In the genomic region with DNA sequence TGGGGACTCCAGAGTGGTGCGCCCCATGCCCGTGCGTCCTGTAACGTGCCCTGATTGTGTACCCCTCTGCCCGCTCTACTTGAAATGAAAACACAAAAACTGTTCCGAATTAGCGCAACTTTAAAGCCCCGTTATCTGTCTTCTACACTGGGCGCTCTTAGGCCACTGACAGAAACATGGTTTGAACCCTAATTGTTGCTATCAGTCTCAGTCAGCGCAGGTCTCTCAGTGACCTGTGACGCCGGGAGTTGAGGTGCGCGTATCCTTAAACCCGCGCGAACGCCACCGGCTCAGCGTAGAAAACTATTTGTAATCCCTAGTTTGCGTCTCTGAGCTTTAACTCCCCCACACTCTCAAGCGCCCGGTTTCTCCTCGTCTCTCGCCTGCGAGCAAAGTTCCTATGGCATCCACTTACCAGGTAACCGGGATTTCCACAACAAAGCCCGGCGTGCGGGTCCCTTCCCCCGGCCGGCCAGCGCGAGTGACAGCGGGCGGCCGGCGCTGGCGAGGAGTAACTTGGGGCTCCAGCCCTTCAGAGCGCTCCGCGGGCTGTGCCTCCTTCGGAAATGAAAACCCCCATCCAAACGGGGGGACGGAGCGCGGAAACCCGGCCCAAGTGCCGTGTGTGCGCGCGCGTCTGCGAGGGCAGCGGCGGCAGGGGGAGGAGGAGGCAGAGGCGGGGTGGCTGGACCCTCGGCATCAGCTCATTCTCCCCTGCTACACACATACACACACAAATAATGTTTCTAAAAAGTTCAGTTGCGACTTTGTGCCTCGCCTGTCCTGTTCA, we compare ENCODE assay signal across 9 cellular contexts. TPM values are rescaled to one million over a fixed set of nuclear protein-coding genes. Genes with fewer than 3 reads are reported as not detected.
A peak's percentile ranks its signal among the peaks of the same experiment; 100 is the strongest.
DNase-seq lines count a peak whose midpoint lies in the region; ATAC-seq and TF ChIP-seq lines count a peak whose summit lies in the region.
"Had no signal": no experiment of that assay in that cellular context is flagged by ENCODE, and none has a peak within 500 bp of the region (broad histone marks: within the 10 kb centered on the region; RNA-seq: fewer than 3 reads in every experiment).

No MANE protein-coding gene starts in this region.

- DNase-seq in DMS114 treated with DMSO at 0.1 percent for 48 hours (lab: John Stamatoyannopoulos, UW; ENCODE audit: unreplicated experiment) (peak; percentile 2), left ventricle myocardium inferior (peak; percentile 24), posterior cingulate gyrus (peak in 6 of 10 donors; percentile 9 to 82 (median 52)), RKO (ENCODE audit: low spot score) (no peak)
- peak; percentile 46 for DNase-seq in activated naive CD4-positive, alpha-beta T cell treated with anti-CD3 and anti-CD28 coated beads, Interleukin-2, amount 10 ng/mL, durations not matched to agents 7 days and 5 days

- peaks cover 17% of the 10 kb centered on the region for H3K4me1 Mint-ChIP-seq in activated naive CD4-positive, alpha-beta T cell treated with anti-CD3 and anti-CD28 coated beads, Interleukin-2, amount 10 ng/mL, durations not matched to agents 7 days and 5 days

- H3K36me3 Mint-ChIP-seq in activated naive CD4-positive, alpha-beta T cell treated with anti-CD3 and anti-CD28 coated beads, Interleukin-2, amount 10 ng/mL, durations not matched to agents 7 days and 5 days: no peaks in the 10 kb centered on the region

- H3K4me1 ChIP-seq in KMS-11 (ENCODE audit: low read depth, poor library complexity, severe bottlenecking) (peaks cover 6% of the 10 kb centered on the region), left ventricle myocardium inferior (peaks cover 35% of the 10 kb centered on the region)

- H3K36me3 ChIP-seq in KMS-11 (ENCODE audit: insufficient read depth): no peaks in the 10 kb centered on the region
- no peaks in the 10 kb centered on the region for H3K36me3 ChIP-seq in left ventricle myocardium inferior

- peak overlapping the region; percentile 79 for H3K4me3 Mint-ChIP-seq in activated naive CD4-positive, alpha-beta T cell treated with anti-CD3 and anti-CD28 coated beads, Interleukin-2, amount 10 ng/mL, durations not matched to agents 7 days and 5 days

- peak overlapping the region; percentile 84; the same call in 1 of the 2 replicates for H3K4me2 ChIP-seq in KMS-11

- H3K27me3 Mint-ChIP-seq in activated naive CD4-positive, alpha-beta T cell treated with anti-CD3 and anti-CD28 coated beads, Interleukin-2, amount 10 ng/mL, durations not matched to agents 7 days and 5 days: peaks cover 66% of the 10 kb centered on the region

- no peak overlapping the region for H3K27ac Mint-ChIP-seq in activated naive CD4-positive, alpha-beta T cell treated with anti-CD3 and anti-CD28 coated beads, Interleukin-2, amount 10 ng/mL, durations not matched to agents 7 days and 5 days

- no peaks in the 10 kb centered on the region for H4K20me1 ChIP-seq in KMS-11 (ENCODE audit: insufficient read depth)

- H3K9me3 Mint-ChIP-seq in activated naive CD4-positive, alpha-beta T cell treated with anti-CD3 and anti-CD28 coated beads, Interleukin-2, amount 10 ng/mL, durations not matched to agents 7 days and 5 days: no peaks in the 10 kb centered on the region

- H3K4me3 ChIP-seq in KMS-11 (IDR thresholded peaks at IDR 0.05; ENCODE audit: insufficient read depth, low read depth, low read length) (no peak overlapping the region), left ventricle myocardium inferior (peak overlapping the region; percentile 80)
- H3K4me3 ChIP-seq: K562 had no signal

- H3K27me3 ChIP-seq in KMS-11 (ENCODE audit: insufficient read depth, low read depth): peaks cover 3% of the 10 kb centered on the region; the same call in 1 of the 2 replicates
- peaks cover 7% of the 10 kb centered on the region for H3K27me3 ChIP-seq in left ventricle myocardium inferior (ENCODE audit: low read depth)

- no peak for TF ChIP-seq CTCF in KMS-11 (conservative IDR thresholded peaks at IDR 0.05; ENCODE audit: low read depth, low read length)
- TF ChIP-seq CTCF in left ventricle myocardium inferior (IDR thresholded peaks at IDR 0.05; ENCODE audit: borderline replicate concordance): no peak

- H3K79me2 ChIP-seq in KMS-11 (ENCODE audit: insufficient read depth, low read depth): no peaks in the 10 kb centered on the region

- ATAC-seq in HG02763 (IDR thresholded peaks at IDR 0.05; ENCODE audit: unreplicated experiment) (no peak), HG03108 (IDR thresholded peaks at IDR 0.05; ENCODE audit: unreplicated experiment) (no peak)
- ATAC-seq: K562 had no signal

- intact Hi-C loops in left ventricle myocardium inferior (cut with micrococcal nuclease): no loop called here
- intact Hi-C loops in posterior cingulate gyrus (cut with DNase I): no loop called here

- no peaks in the 10 kb centered on the region for H3K9me3 ChIP-seq in left ventricle myocardium inferior (replicated peaks)

- CTCF ChIA-PET in activated naive CD4-positive, alpha-beta T cell treated with anti-CD3 and anti-CD28 coated beads, Interleukin-2, amount 10 ng/mL, durations not matched to agents 7 days and 5 days (lab: Charles Lee): no interaction called here

- H3K27ac ChIP-seq in KMS-11 (no peak overlapping the region), left ventricle myocardium inferior (replicated peaks) (peak overlapping the region; percentile 85)

- no peak overlapping the region for H3K9ac ChIP-seq in KMS-11

- H2AFZ ChIP-seq in KMS-11 (ENCODE audit: low read depth): peak overlapping the region; percentile 100

RNA-seq across cellular contexts. Expression of gene GLIS3, which starts 0.7 kb away (rescaled TPM):
- 5.2 TPM for total RNA-seq in left ventricle myocardium inferior
